Comparison of ENCODE assay signal across 8 cellular contexts in the genomic region with DNA sequence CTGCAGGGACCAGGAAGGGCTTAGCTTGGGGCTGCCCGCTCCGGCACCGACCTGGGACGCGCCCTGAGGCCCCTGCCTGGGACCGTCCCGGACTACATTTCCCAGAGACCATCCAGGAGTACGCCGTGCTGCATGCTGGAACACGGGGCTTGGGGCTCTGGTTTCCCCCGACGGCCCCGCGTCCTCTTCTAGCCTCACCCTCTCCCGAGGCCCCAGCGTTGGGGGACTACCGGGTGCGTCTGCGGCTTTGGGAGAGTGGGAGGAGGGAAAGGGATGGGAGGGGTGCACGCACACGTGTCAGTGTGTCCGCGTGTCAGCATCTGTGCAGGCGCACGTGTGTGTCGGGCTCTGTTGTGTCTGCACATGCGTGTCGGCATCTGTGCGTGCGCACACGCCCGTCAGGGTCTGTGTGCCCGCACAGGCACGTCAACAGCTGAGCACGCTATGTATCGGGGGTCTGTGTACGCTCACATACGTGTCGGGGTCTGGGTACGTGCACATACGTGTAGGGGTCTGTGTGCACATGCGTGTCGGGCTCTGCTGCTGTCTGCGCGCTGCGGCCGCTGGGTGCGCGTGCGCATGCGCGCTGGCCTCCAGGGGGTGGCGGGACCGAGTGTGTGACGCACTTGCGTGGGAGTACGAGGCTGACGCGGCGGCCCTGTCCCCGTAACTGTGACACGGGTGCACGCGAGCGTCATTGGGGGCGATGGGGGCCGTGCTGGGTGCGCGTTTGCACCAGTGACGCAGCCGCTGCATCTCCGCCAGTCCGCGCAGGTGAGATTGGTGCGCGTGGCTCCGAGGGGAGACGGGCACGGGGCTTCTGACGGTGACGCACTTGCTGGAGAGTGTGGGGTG. TPM values are rescaled to one million over a fixed set of nuclear protein-coding genes. Genes with fewer than 3 reads are reported as not detected.
DNase-seq lines count a peak whose midpoint lies in the region; ATAC-seq and TF ChIP-seq lines count a peak whose summit lies in the region.

A gene (plus strand): TSS at position 623 of the 855 bp plus-strand sequence. CDS start 31,232 bp downstream, outside the sequence.

- ATAC-seq in DND-41 (ENCODE audit: insufficient read depth, low read depth) (peak; percentile 85), GM21723 (IDR thresholded peaks at IDR 0.05; ENCODE audit: unreplicated experiment) (peak; percentile 60), HG03565 (IDR thresholded peaks at IDR 0.05; ENCODE audit: unreplicated experiment) (no peak)

- H3K4me3 Mint-ChIP-seq in activated CD4-positive, alpha-beta T cell treated with anti-CD3 and anti-CD28 coated beads, Interleukin-2, amount 10 ng/mL, durations not matched to agents 24 days and 14 days, result peak within 1 kb of the TSS; percentile 97

- WGBS in liver, result 50% methylated on average over 81 of the region's 81 CpGs

- H3K4me3 ChIP-seq in DND-41 (ENCODE audit: low read depth in 1 of 2, low read length in 2 of 2), result peak within 1 kb of the TSS; percentile 21 to 99; a peak in 3 of 4 replicates
- peak within 1 kb of the TSS; percentile 90 for H3K4me3 ChIP-seq in coronary artery
- peak within 1 kb of the TSS; percentile 57 to 93 (median 65) for H3K4me3 ChIP-seq in liver (ENCODE audit: low read depth in 1 of 3, low read length in 3 of 3)

- H3K9me3 ChIP-seq in DND-41 (ENCODE audit: insufficient read depth, low read length, severe bottlenecking) (no peaks in the 10 kb centered on the region), liver (ENCODE audit: control insufficient read depth in 4 of 4, low read length in 3 of 4) (peaks cover 0 to 3% (median 2%) of the 10 kb centered on the region in 4 donors)

- no peak for TF ChIP-seq RAD21 in liver (IDR thresholded peaks at IDR 0.05)

- peaks cover 14% of the 10 kb centered on the region for H3K79me2 ChIP-seq in DND-41 (ENCODE audit: insufficient read depth, low read length)

- H3K36me3 Mint-ChIP-seq in activated CD4-positive, alpha-beta T cell treated with anti-CD3 and anti-CD28 coated beads, Interleukin-2, amount 10 ng/mL, durations not matched to agents 24 days and 14 days (ENCODE audit: low read depth), result peaks cover 44% of the 10 kb centered on the region

- H3K4me1 ChIP-seq in DND-41 (ENCODE audit: insufficient read depth, low read length) (peaks cover 16% of the 10 kb centered on the region), liver (ENCODE audit: control insufficient read depth in 4 of 4, insufficient read depth in 4 of 4, low read length in 3 of 4) (peaks cover 0 to 2% (median 0%) of the 10 kb centered on the region in 4 donors)

- peak within 1 kb of the TSS; percentile 68 for H3K9ac ChIP-seq in DND-41 (ENCODE audit: low read depth, low read length)
- H3K9ac ChIP-seq in liver (ENCODE audit: low read depth in 1 of 2, low read length in 2 of 2), result peak within 1 kb of the TSS; percentile 45 to 54

- peaks cover 43% of the 10 kb centered on the region for H3K36me3 ChIP-seq in DND-41 (ENCODE audit: insufficient read depth, low read length)
- peaks cover 0 to 2% (median 0%) of the 10 kb centered on the region in 4 donors for H3K36me3 ChIP-seq in liver (ENCODE audit: control insufficient read depth in 4 of 4, insufficient read depth in 3 of 4, low read depth in 1 of 4, low read length in 3 of 4)

- H3K27me3 ChIP-seq in DND-41 (ENCODE audit: insufficient read depth, low read length, poor library complexity) (no peaks in the 10 kb centered on the region), liver (ENCODE audit: control insufficient read depth in 4 of 4, insufficient read depth in 4 of 4, low read length in 3 of 4) (no peaks in the 10 kb centered on the region)

- DNase-seq in DND-41, result peak; percentile 83
- DNase-seq in M059J (ENCODE audit: low read depth), result peak; percentile 55
- DNase-seq in activated CD4-positive, alpha-beta T cell treated with anti-CD3 and anti-CD28 coated beads, Interleukin-2, amount 10 ng/mL, durations not matched to agents 24 days and 14 days, result peak; percentile 96
- DNase-seq in coronary artery (ENCODE audit: low spot score), result peak; percentile 92
- peak; percentile 89 for DNase-seq in stimulated activated CD4-positive, alpha-beta T cell treated with anti-CD3 and anti-CD28 coated beads, Interleukin-4, amount 100 ng/mL, for 24 hours

- peak; percentile 55 for TF ChIP-seq CTCF in DND-41 (IDR thresholded peaks at IDR 0.05; ENCODE audit: borderline replicate concordance, extremely low read depth, low read length, poor library complexity, severe bottlenecking)
- no peak for TF ChIP-seq CTCF in coronary artery (IDR thresholded peaks at IDR 0.05)
- peak; percentile 41 for TF ChIP-seq CTCF in liver (IDR thresholded peaks at IDR 0.05; ENCODE audit: low read depth, low read length, missing input control)

- H3K27ac ChIP-seq in DND-41 (ENCODE audit: low read length), result peak within 1 kb of the TSS; percentile 86
- H3K27ac ChIP-seq in coronary artery, result peak within 1 kb of the TSS; percentile 84 to 97
- H3K27ac ChIP-seq in liver (ENCODE audit: low read depth in 1 of 2, low read length in 2 of 2), result peak within 1 kb of the TSS; percentile 52 to 86

- H3K27ac Mint-ChIP-seq in activated CD4-positive, alpha-beta T cell treated with anti-CD3 and anti-CD28 coated beads, Interleukin-2, amount 10 ng/mL, durations not matched to agents 24 days and 14 days, result peak within 1 kb of the TSS; percentile 99

- H3K4me1 Mint-ChIP-seq in activated CD4-positive, alpha-beta T cell treated with anti-CD3 and anti-CD28 coated beads, Interleukin-2, amount 10 ng/mL, durations not matched to agents 24 days and 14 days, result peaks cover 13% of the 10 kb centered on the region

- H4K20me1 ChIP-seq in DND-41 (ENCODE audit: insufficient read depth, low read length), result no peaks in the 10 kb centered on the region

- intact Hi-C loops in activated CD4-positive, alpha-beta T cell treated with anti-CD3 and anti-CD28 coated beads, Interleukin-2, amount 10 ng/mL, durations not matched to agents 24 days and 14 days (cut with micrococcal nuclease), result loop anchor here (1.0 to 5.0 kb wide), 3 partner anchors 16 to 330 kb away; a partner anchor contains a TSS

- peak within 1 kb of the TSS; percentile 95 for H2AFZ ChIP-seq in DND-41 (ENCODE audit: low read depth, low read length)

- peaks cover 2% of the 10 kb centered on the region for H3K27me3 Mint-ChIP-seq in activated CD4-positive, alpha-beta T cell treated with anti-CD3 and anti-CD28 coated beads, Interleukin-2, amount 10 ng/mL, durations not matched to agents 24 days and 14 days

- peak within 1 kb of the TSS; percentile 97 for H3K4me2 ChIP-seq in DND-41 (ENCODE audit: insufficient read depth, low read length)

- H3K9me3 Mint-ChIP-seq in activated CD4-positive, alpha-beta T cell treated with anti-CD3 and anti-CD28 coated beads, Interleukin-2, amount 10 ng/mL, durations not matched to agents 24 days and 14 days, result peaks cover 5% of the 10 kb centered on the region

TF ChIP-seq in liver, 16 proteins besides CTCF, POLR2A, EP300 and RAD21:
- TF ChIP-seq, protein P1, sequence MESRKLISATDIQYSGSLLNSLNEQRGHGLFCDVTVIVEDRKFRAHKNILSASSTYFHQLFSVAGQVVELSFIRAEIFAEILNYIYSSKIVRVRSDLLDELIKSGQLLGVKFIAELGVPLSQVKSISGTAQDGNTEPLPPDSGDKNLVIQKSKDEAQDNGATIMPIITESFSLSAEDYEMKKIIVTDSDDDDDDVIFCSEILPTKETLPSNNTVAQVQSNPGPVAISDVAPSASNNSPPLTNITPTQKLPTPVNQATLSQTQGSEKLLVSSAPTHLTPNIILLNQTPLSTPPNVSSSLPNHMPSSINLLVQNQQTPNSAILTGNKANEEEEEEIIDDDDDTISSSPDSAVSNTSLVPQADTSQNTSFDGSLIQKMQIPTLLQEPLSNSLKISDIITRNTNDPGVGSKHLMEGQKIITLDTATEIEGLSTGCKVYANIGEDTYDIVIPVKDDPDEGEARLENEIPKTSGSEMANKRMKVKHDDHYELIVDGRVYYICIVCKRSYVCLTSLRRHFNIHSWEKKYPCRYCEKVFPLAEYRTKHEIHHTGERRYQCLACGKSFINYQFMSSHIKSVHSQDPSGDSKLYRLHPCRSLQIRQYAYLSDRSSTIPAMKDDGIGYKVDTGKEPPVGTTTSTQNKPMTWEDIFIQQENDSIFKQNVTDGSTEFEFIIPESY (IDR thresholded peaks at IDR 0.05), result no peak
- TF ChIP-seq HNF4G (IDR thresholded peaks at IDR 0.05) (no peak), FOXA1 (IDR thresholded peaks at IDR 0.05) (no peak), YY1 (IDR thresholded peaks at IDR 0.05) (no peak), EGR1 (IDR thresholded peaks at IDR 0.05; ENCODE audit: low read depth in 2 of 2) (peak; percentile 95 to 97)
- TF ChIP-seq, protein P2, sequence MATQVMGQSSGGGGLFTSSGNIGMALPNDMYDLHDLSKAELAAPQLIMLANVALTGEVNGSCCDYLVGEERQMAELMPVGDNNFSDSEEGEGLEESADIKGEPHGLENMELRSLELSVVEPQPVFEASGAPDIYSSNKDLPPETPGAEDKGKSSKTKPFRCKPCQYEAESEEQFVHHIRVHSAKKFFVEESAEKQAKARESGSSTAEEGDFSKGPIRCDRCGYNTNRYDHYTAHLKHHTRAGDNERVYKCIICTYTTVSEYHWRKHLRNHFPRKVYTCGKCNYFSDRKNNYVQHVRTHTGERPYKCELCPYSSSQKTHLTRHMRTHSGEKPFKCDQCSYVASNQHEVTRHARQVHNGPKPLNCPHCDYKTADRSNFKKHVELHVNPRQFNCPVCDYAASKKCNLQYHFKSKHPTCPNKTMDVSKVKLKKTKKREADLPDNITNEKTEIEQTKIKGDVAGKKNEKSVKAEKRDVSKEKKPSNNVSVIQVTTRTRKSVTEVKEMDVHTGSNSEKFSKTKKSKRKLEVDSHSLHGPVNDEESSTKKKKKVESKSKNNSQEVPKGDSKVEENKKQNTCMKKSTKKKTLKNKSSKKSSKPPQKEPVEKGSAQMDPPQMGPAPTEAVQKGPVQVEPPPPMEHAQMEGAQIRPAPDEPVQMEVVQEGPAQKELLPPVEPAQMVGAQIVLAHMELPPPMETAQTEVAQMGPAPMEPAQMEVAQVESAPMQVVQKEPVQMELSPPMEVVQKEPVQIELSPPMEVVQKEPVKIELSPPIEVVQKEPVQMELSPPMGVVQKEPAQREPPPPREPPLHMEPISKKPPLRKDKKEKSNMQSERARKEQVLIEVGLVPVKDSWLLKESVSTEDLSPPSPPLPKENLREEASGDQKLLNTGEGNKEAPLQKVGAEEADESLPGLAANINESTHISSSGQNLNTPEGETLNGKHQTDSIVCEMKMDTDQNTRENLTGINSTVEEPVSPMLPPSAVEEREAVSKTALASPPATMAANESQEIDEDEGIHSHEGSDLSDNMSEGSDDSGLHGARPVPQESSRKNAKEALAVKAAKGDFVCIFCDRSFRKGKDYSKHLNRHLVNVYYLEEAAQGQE (IDR thresholded peaks at IDR 0.05), result no peak
- TF ChIP-seq, protein P3, sequence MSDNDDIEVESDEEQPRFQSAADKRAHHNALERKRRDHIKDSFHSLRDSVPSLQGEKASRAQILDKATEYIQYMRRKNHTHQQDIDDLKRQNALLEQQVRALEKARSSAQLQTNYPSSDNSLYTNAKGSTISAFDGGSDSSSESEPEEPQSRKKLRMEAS (IDR thresholded peaks at IDR 0.05), result peak; percentile 95

RNA-seq across cellular contexts. Expression of the gene that starts here (rescaled TPM):
- 5.3 and 12.3 TPM in 2 replicates for total RNA-seq in M059J (2014; rRNA removed; shearing (Covaris generic))
- 18.2 and 18.9 TPM in 2 replicates for total RNA-seq in activated CD4-positive, alpha-beta T cell treated with anti-CD3 and anti-CD28 coated beads, Interleukin-2, amount 10 ng/mL, durations not matched to agents 24 days and 14 days
- total RNA-seq in liver, result 1 to 10 TPM; 6.9 to 9.7 TPM
- 1 to 10 TPM; 2.8 to 4.6 TPM for polyA plus RNA-seq in liver
